8 cellular contexts compared by ENCODE assay signal in genomic region chr17:16438557-16439302, GRCh38. TPM values are rescaled to one million over a fixed set of nuclear protein-coding genes. Genes with fewer than 3 reads are reported as not detected.
A peak's percentile ranks its signal among the peaks of the same experiment; 100 is the strongest.
DNase-seq lines count a peak whose midpoint lies in the region; ATAC-seq and TF ChIP-seq lines count a peak whose summit lies in the region.

No MANE protein-coding gene starts in this region.

- no peaks in the 10 kb centered on the region for H3K27me3 ChIP-seq in suprapubic skin

- peak in 1 of 2 donors; percentile 62 for TF ChIP-seq POLR2A in suprapubic skin (IDR thresholded peaks at IDR 0.05)

- DNase-seq in NCI-H1048 (lab: John Stamatoyannopoulos, UW) (peak; percentile 97), SK-N-MC (ENCODE audit: low read depth, low spot score) (peak; percentile 90), glomerular endothelial cell (ENCODE audit: extremely low read depth, low read depth, low spot score) (peak; percentile 97), nucleus accumbens (lab: John Stamatoyannopoulos, UW) (peak; percentile 76 to 100 (median 97)), suprapubic skin (ENCODE audit: low spot score in 2 of 2) (peak; percentile 97 to 98)

- peak overlapping the region; percentile 100 for H3K4me3 Mint-ChIP-seq in activated naive CD4-positive, alpha-beta T cell treated with anti-CD3 and anti-CD28 coated beads, Interleukin-2, amount 50 U/mL, for 24 hours

- H3K27ac ChIP-seq in SK-N-MC = peak overlapping the region; percentile 93
- peak overlapping the region; percentile 82 for H3K27ac ChIP-seq in suprapubic skin

- peaks cover 36% of the 10 kb centered on the region for H3K4me1 Mint-ChIP-seq in activated naive CD4-positive, alpha-beta T cell treated with anti-CD3 and anti-CD28 coated beads, Interleukin-2, amount 50 U/mL, for 24 hours

- peak overlapping the region; percentile 100 for H3K27ac Mint-ChIP-seq in activated naive CD4-positive, alpha-beta T cell treated with anti-CD3 and anti-CD28 coated beads, Interleukin-2, amount 50 U/mL, for 24 hours

- H3K9me3 ChIP-seq in SK-N-MC (ENCODE audit: low read depth, low read length) (no peaks in the 10 kb centered on the region), suprapubic skin (no peaks in the 10 kb centered on the region)

- WGBS in suprapubic skin = under 1% methylated on average over 32 of the region's 46 CpGs

- H3K36me3 Mint-ChIP-seq in activated naive CD4-positive, alpha-beta T cell treated with anti-CD3 and anti-CD28 coated beads, Interleukin-2, amount 50 U/mL, for 24 hours = peaks cover 30% of the 10 kb centered on the region

- H3K4me3 ChIP-seq in GM08714 (ENCODE audit: low read length) (peak overlapping the region; percentile 97), SK-N-MC (peak overlapping the region; percentile 92), suprapubic skin (peak overlapping the region; percentile 64)

- H3K27me3 Mint-ChIP-seq in activated naive CD4-positive, alpha-beta T cell treated with anti-CD3 and anti-CD28 coated beads, Interleukin-2, amount 50 U/mL, for 24 hours = no peaks in the 10 kb centered on the region

- TF ChIP-seq EP300 in suprapubic skin (IDR thresholded peaks at IDR 0.05) = no peak

- no peaks in the 10 kb centered on the region for H3K9me3 Mint-ChIP-seq in activated naive CD4-positive, alpha-beta T cell treated with anti-CD3 and anti-CD28 coated beads, Interleukin-2, amount 50 U/mL, for 24 hours

- peak; percentile 68 for ATAC-seq in HG02588 (IDR thresholded peaks at IDR 0.05; ENCODE audit: unreplicated experiment)

- TF ChIP-seq CTCF in suprapubic skin (IDR thresholded peaks at IDR 0.05) = no peak

- H3K36me3 ChIP-seq in SK-N-MC (ENCODE audit: insufficient read depth, low read length) (peaks cover 47% of the 10 kb centered on the region), suprapubic skin (peaks cover 28% of the 10 kb centered on the region)

- H3K4me1 ChIP-seq in suprapubic skin = peaks cover 42% of the 10 kb centered on the region

- H3K9ac ChIP-seq in SK-N-MC (ENCODE audit: insufficient read length) = peak overlapping the region; percentile 99

RNA-seq across cellular contexts. Expression of gene TRPV2, which starts 23.4 kb away (rescaled TPM):
- 58.5 and 67.3 TPM in 2 replicates for total RNA-seq in glomerular endothelial cell
- 10 to 100 TPM in 1 of 4 donors, 1 to 10 TPM in 3; 3.0 to 13.9 (median 7.9) TPM for total RNA-seq in suprapubic skin

RNA-seq across cellular contexts. Expression of gene LRRC75A, which starts 53.3 kb away (rescaled TPM):
- total RNA-seq in glomerular endothelial cell = 0.88 and 1.2 TPM in 2 replicates
- total RNA-seq in suprapubic skin = under 1 TPM; 0.64 to 0.99 (median 0.90) TPM

RNA-seq across cellular contexts. Expression of gene UBB, which starts 57.8 kb away (rescaled TPM):
- 1,074 and 1,076 TPM in 2 replicates for total RNA-seq in glomerular endothelial cell
- 100 to 1,000 TPM; 469 to 764 (median 628) TPM for total RNA-seq in suprapubic skin

Comparison
In these comparisons a context has a peak if more than half of its experiments do, and no peak if none do; other contexts are left out.
1. Peak in every context shown above with its lines: DNase-seq, ATAC-seq, H3K4me3 ChIP-seq and H3K27ac ChIP-seq.